In genomic region chr3:64161481-64161952, GRCh38 we compare ENCODE assay signal across 14 cellular contexts.
A peak's percentile ranks its signal among the peaks of the same experiment; 100 is the strongest.
DNase-seq lines count a peak whose midpoint lies in the region; ATAC-seq, FAIRE-seq and TF ChIP-seq lines count a peak whose summit lies in the region.
"Had no signal": no experiment of that assay in that cellular context is flagged by ENCODE, and none has a peak within 500 bp of the region (broad histone marks: within the 10 kb centered on the region; RNA-seq: fewer than 3 reads in every experiment).

No MANE protein-coding gene starts in this region.

- intact Hi-C loops in Caco-2 (cut with micrococcal nuclease; ENCODE audit: unreplicated experiment) (loop anchor here (5.0 kb wide), 1 partner anchor 86 kb away; no protein-coding TSS in a partner anchor), GM12878 (cut with micrococcal nuclease; ENCODE audit: unreplicated experiment) (no loop called here), posterior vena cava (cut with DNase I) (loop anchor here in 1 of 2 donors (5.0 kb wide), 1 partner anchor 1589 kb away; no protein-coding TSS in a partner anchor), OCI-LY7 (cut with micrococcal nuclease; ENCODE audit: unreplicated experiment) (no loop called here)

- H2AFZ ChIP-seq in GM12878 (ENCODE audit: control insufficient read depth, low read depth, low read length): no peak overlapping the region
- H2AFZ ChIP-seq in OCI-LY7 (ENCODE audit: low read length): no peak overlapping the region

- H3K9ac ChIP-seq in GM12878 (ENCODE audit: control insufficient read depth, insufficient read depth, low read length): no peak overlapping the region

- no peaks in the 10 kb centered on the region for H3K9me2 ChIP-seq in OCI-LY7 (ENCODE audit: insufficient read depth, low read length)

- no peak for TF ChIP-seq EP300 in GM12878 (IDR thresholded peaks at IDR 0.05; ENCODE audit: borderline replicate concordance in 1 of 2, control insufficient read depth in 1 of 2, low read depth in 2 of 2, low read length in 2 of 2)

- FAIRE-seq in GM12878 (lab: Jason Lieb, UNC): no peak

- H3K27me3 Mint-ChIP-seq in Caco-2 (ENCODE audit: insufficient read depth, unreplicated experiment) (no peaks in the 10 kb centered on the region), mesothelial cell of epicardium (ENCODE audit: low read depth) (no peaks in the 10 kb centered on the region)
- peaks cover 10% of the 10 kb centered on the region for H3K27me3 Mint-ChIP-seq in activated CD8-positive, alpha-beta memory T cell treated with anti-CD3 and anti-CD28 coated beads, Interleukin-2, amount 10 ng/mL, durations not matched to agents 7 days and 5 days

- in situ Hi-C loops in GM12878 (cut with MboI): no loop called here

- DNase-seq in Caco-2 (peak in 1 of 2 experiments; percentile 17), HuH-7 (ENCODE audit: low spot score) (peak; percentile 15), GM12878 (ENCODE audit: low read depth, low spot score) (no peak), mesothelial cell of epicardium (ENCODE audit: low spot score in 2 of 2, unreplicated experiment in 2 of 2) (no peak), posterior vena cava (ENCODE audit: low spot score) (no peak), OCI-LY7 (ENCODE audit: low spot score) (no peak), AG20443 (ENCODE audit: low spot score) (no peak)
- DNase-seq in activated CD8-positive, alpha-beta memory T cell treated with anti-CD3 and anti-CD28 coated beads, Interleukin-2, amount 10 ng/mL, durations not matched to agents 7 days and 5 days: no peak
- DNase-seq: activated T-cell treated with anti-CD3 and anti-CD28 coated beads, Interleukin-2, amount 50 U/mL, for 1 hour; CD4-positive, alpha-beta memory T cell; NCI-H446; stomach had no signal

- H3K4me3 ChIP-seq in Caco-2 (ENCODE audit: low read depth, low read length) (no peak overlapping the region), GM12878 (no peak overlapping the region), OCI-LY7 (ENCODE audit: low read depth, low read length, poor library complexity, severe bottlenecking) (no peak overlapping the region)
- H3K4me3 ChIP-seq: stomach had no signal

- ATAC-seq in GM12878: no peak; the same call in 2 of the 3 replicates
- ATAC-seq in activated CD8-positive, alpha-beta memory T cell treated with anti-CD3 and anti-CD28 coated beads, Interleukin-2, amount 10 ng/mL, durations not matched to agents 7 days and 5 days: no peak

- no peak for TF ChIP-seq POLR2A in GM12878 (IDR thresholded peaks at IDR 0.05; ENCODE audit: low read depth, low read length)

- no peaks in the 10 kb centered on the region for H3K79me2 ChIP-seq in GM12878 (ENCODE audit: control insufficient read depth, insufficient read depth, low read length)
- no peaks in the 10 kb centered on the region for H3K79me2 ChIP-seq in OCI-LY7 (ENCODE audit: insufficient read depth, low read depth, low read length)

- no peak for TF ChIP-seq RAD21 in GM12878 (IDR thresholded peaks at IDR 0.05; ENCODE audit: insufficient read depth, low read depth, low read length)

- H3K27me3 ChIP-seq in Caco-2 (replicated peaks; ENCODE audit: control insufficient read depth, insufficient read depth, low read length) (no peaks in the 10 kb centered on the region), GM12878 (replicated peaks in 1 of 2; ENCODE audit: control insufficient read depth in 2 of 2, insufficient read depth in 2 of 2, low read length in 1 of 2) (no peaks in the 10 kb centered on the region)
- H3K27me3 ChIP-seq: stomach had no signal

- H4K20me1 ChIP-seq in GM12878 (ENCODE audit: control insufficient read depth, insufficient read depth) (no peaks in the 10 kb centered on the region), OCI-LY7 (ENCODE audit: insufficient read depth, low read length) (no peaks in the 10 kb centered on the region)

- H3K36me3 ChIP-seq in Caco-2 (ENCODE audit: control insufficient read depth, insufficient read depth, low read length) (no peaks in the 10 kb centered on the region), GM12878 (ENCODE audit: control insufficient read depth in 2 of 2, insufficient read depth in 2 of 2, low read length in 1 of 2) (no peaks in the 10 kb centered on the region), OCI-LY7 (ENCODE audit: insufficient read depth, low read length) (no peaks in the 10 kb centered on the region)

- SMC1A ChIA-PET in GM12878 (lab: Charles Lee; ENCODE audit: uncharacterized antibody, unreplicated experiment): interaction anchor here (1.0 to 2.6 kb wide), 11 partner anchors 12 to 291 kb away, joined by 3 to 8 read pairs (median 4); no protein-coding TSS in a partner anchor

- H3K4me1 Mint-ChIP-seq in Caco-2 (ENCODE audit: low read depth, unreplicated experiment): peaks cover 31% of the 10 kb centered on the region
- H3K4me1 Mint-ChIP-seq in mesothelial cell of epicardium: peaks cover 44% of the 10 kb centered on the region
- H3K4me1 Mint-ChIP-seq in activated CD8-positive, alpha-beta memory T cell treated with anti-CD3 and anti-CD28 coated beads, Interleukin-2, amount 10 ng/mL, durations not matched to agents 7 days and 5 days: no peaks in the 10 kb centered on the region
- H3K4me1 Mint-ChIP-seq: CD4-positive, alpha-beta memory T cell had no signal

- TF ChIP-seq CTCF in Caco-2 (IDR thresholded peaks at IDR 0.05; ENCODE audit: insufficient read depth in 1 of 2, low read depth in 1 of 2, low read length in 1 of 2, severe bottlenecking in 1 of 2, unreplicated experiment in 1 of 2) (no peak), GM12878 (IDR thresholded peaks at IDR 0.05 in 2 of 3, conservative IDR thresholded peaks at IDR 0.05 in 1 of 3; ENCODE audit: control insufficient read depth in 2 of 3, extremely low read depth in 1 of 3, insufficient read depth in 1 of 3, low read depth in 3 of 3, low read length in 3 of 3) (no peak), mesothelial cell of epicardium (IDR thresholded peaks at IDR 0.05; ENCODE audit: unreplicated experiment) (no peak), OCI-LY7 (conservative IDR thresholded peaks at IDR 0.05; ENCODE audit: low read length) (no peak)

- WGBS in GM12878 (ENCODE audit: insufficient coverage, insufficient replicate concordance, low lambda C conversion rate, missing lambda C conversion rate): 2% methylated on average over 2 of the region's 2 CpGs

- BruUV-seq in Caco-2 (replicated peaks; lab: Mats Ljungman, UMichigan): no TSS peak
- no TSS peak for BruUV-seq in GM12878 (replicated peaks; lab: Mats Ljungman, UMichigan)
- no TSS peak for BruUV-seq in OCI-LY7 (replicated peaks; lab: Mats Ljungman, UMichigan)

- H3K36me3 Mint-ChIP-seq in Caco-2 (ENCODE audit: insufficient read depth, unreplicated experiment): peaks cover 11% of the 10 kb centered on the region
- H3K36me3 Mint-ChIP-seq in mesothelial cell of epicardium: peaks cover 30% of the 10 kb centered on the region
- H3K36me3 Mint-ChIP-seq in activated CD8-positive, alpha-beta memory T cell treated with anti-CD3 and anti-CD28 coated beads, Interleukin-2, amount 10 ng/mL, durations not matched to agents 7 days and 5 days: no peaks in the 10 kb centered on the region
- H3K36me3 Mint-ChIP-seq: CD4-positive, alpha-beta memory T cell had no signal

- RAD21 ChIA-PET in GM12878 (lab: Charles Lee; ENCODE audit: unreplicated experiment): interaction anchor here (0.9 to 3.4 kb wide), 4 partner anchors 24 to 240 kb away, joined by 3 to 29 read pairs (median 3); partner anchors contain the start of gene PRICKLE2

- H3K9me3 Mint-ChIP-seq in Caco-2 (ENCODE audit: unreplicated experiment): no peaks in the 10 kb centered on the region
- H3K9me3 Mint-ChIP-seq in mesothelial cell of epicardium: no peaks in the 10 kb centered on the region
- H3K9me3 Mint-ChIP-seq in activated CD8-positive, alpha-beta memory T cell treated with anti-CD3 and anti-CD28 coated beads, Interleukin-2, amount 10 ng/mL, durations not matched to agents 7 days and 5 days (ENCODE audit: low read depth): no peaks in the 10 kb centered on the region
- H3K9me3 Mint-ChIP-seq: brain; CD4-positive, alpha-beta memory T cell; T-helper 2 cell treated with Interferon-gamma antibody and Interleukin-4, amounts not matched to agents 5 μg/mL and 100 μg/mL, for 36 hours had no signal

- no peak overlapping the region for H3K27ac ChIP-seq in GM12878 (ENCODE audit: control insufficient read depth, insufficient read depth)
- H3K27ac ChIP-seq in OCI-LY7 (ENCODE audit: low read depth, low read length, poor library complexity, severe bottlenecking): no peak overlapping the region
- H3K27ac ChIP-seq: stomach had no signal

- peak overlapping the region; percentile 76 for H3K27ac Mint-ChIP-seq in Caco-2 (ENCODE audit: unreplicated experiment)
- peak overlapping the region; percentile 75 for H3K27ac Mint-ChIP-seq in mesothelial cell of epicardium
- H3K27ac Mint-ChIP-seq in activated CD8-positive, alpha-beta memory T cell treated with anti-CD3 and anti-CD28 coated beads, Interleukin-2, amount 10 ng/mL, durations not matched to agents 7 days and 5 days: no peak overlapping the region
- H3K27ac Mint-ChIP-seq: CD4-positive, alpha-beta memory T cell; T-helper 2 cell treated with Interferon-gamma antibody and Interleukin-4, amounts not matched to agents 5 μg/mL and 100 μg/mL, for 36 hours had no signal

- H3K4me1 ChIP-seq in Caco-2 (peaks cover 73% of the 10 kb centered on the region), GM12878 (ENCODE audit: control insufficient read depth, insufficient read depth, low read length) (no peaks in the 10 kb centered on the region), OCI-LY7 (ENCODE audit: insufficient read depth, low read length, poor library complexity, severe bottlenecking) (no peaks in the 10 kb centered on the region)

- no peaks in the 10 kb centered on the region; the same call in 1 of the 2 replicates for H3K9me3 ChIP-seq in Caco-2
- no peaks in the 10 kb centered on the region for H3K9me3 ChIP-seq in GM12878 (replicated peaks; ENCODE audit: control insufficient read depth, insufficient read depth, low read length)
- no peaks in the 10 kb centered on the region for H3K9me3 ChIP-seq in OCI-LY7 (ENCODE audit: low read length)
- H3K9me3 ChIP-seq: stomach had no signal

- H3K4me3 Mint-ChIP-seq in Caco-2 (ENCODE audit: unreplicated experiment) (peak overlapping the region; percentile 33), mesothelial cell of epicardium (no peak overlapping the region)
- H3K4me3 Mint-ChIP-seq in activated CD8-positive, alpha-beta memory T cell treated with anti-CD3 and anti-CD28 coated beads, Interleukin-2, amount 10 ng/mL, durations not matched to agents 7 days and 5 days: no peak overlapping the region
- H3K4me3 Mint-ChIP-seq: CD4-positive, alpha-beta memory T cell; T-helper 2 cell treated with Interferon-gamma antibody and Interleukin-4, amounts not matched to agents 5 μg/mL and 100 μg/mL, for 36 hours had no signal

- POLR2A ChIA-PET in Caco-2 (lab: Charles Lee): no interaction called here
- POLR2A ChIA-PET in GM12878 (lab: Charles Lee): no interaction called here
- POLR2A ChIA-PET in OCI-LY7 (lab: Charles Lee): interaction anchor here (0.6 to 0.9 kb wide), 3 partner anchors 12 to 774 kb away, joined by 3 to 4 read pairs (median 3); no protein-coding TSS in a partner anchor

- CTCF ChIA-PET in Caco-2 (lab: Charles Lee): no interaction called here
- CTCF ChIA-PET in GM12878 (lab: Yijun Ruan, JAX): interaction anchor here (1.2 to 3.7 kb wide), 5 partner anchors 12 to 303 kb away, joined by 3 to 16 read pairs (median 7); partner anchors contain the start of genes PRICKLE2 and PSMD6
- CTCF ChIA-PET in activated CD8-positive, alpha-beta memory T cell treated with anti-CD3 and anti-CD28 coated beads, Interleukin-2, amount 10 ng/mL, durations not matched to agents 7 days and 5 days (lab: Charles Lee): no interaction called here
- CTCF ChIA-PET in OCI-LY7 (lab: Charles Lee; ENCODE audit: unreplicated experiment): no interaction called here

- H3K4me2 ChIP-seq in GM12878 (ENCODE audit: control insufficient read depth, insufficient read depth) (0 out of 2 replicates have a peak overlapping the region, but pooled peaks have one; percentile 9), OCI-LY7 (ENCODE audit: low read length) (no peak overlapping the region)
